1 cellular context compared by ENCODE assay signal in the genomic region with DNA sequence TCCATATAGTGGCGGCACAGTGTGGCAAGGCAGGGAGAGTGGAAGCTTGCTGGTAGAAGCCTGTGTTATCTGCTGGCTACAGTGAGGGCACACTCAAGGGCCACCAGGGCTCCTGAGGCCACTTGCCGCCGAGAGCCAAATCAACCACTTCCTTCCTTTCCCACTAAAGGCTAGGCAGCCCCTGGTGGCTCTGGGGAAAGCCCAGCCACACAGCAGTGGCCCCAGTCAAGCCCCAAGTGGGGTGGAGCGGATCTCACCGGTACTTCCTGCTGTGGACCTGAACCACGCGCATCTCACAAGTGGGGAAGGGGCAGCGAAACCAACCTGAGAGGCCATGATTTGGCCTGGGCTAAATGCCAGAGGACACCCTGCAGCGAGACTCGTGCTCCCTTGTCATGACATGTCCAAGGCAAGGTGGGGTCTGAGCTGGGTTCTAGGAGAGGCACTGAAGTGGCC.
TF ChIP-seq lines count a peak whose summit lies in the region.

No MANE protein-coding gene starts in this region.

TF ChIP-seq in GM12878, 131 proteins besides CTCF, POLR2A, EP300 and RAD21 (continued from another document and continues in another):
- no peak for TF ChIP-seq ZNF592 (IDR thresholded peaks at IDR 0.05)
- no peak for TF ChIP-seq FOXM1 (IDR thresholded peaks at IDR 0.05; ENCODE audit: low read depth, low read length)
- TF ChIP-seq TARDBP (IDR thresholded peaks at IDR 0.05; ENCODE audit: borderline replicate concordance), result no peak
- TF ChIP-seq PML (IDR thresholded peaks at IDR 0.05; ENCODE audit: low read length), result no peak
- TF ChIP-seq PAX5 (IDR thresholded peaks at IDR 0.05; ENCODE audit: borderline replicate concordance, low read depth, low read length), result peak; percentile 49; the same call in 1 of the 2 replicates
- TF ChIP-seq SREBF1 (IDR thresholded peaks at IDR 0.05; ENCODE audit: low read length), result no peak
- no peak for TF ChIP-seq IRF4 (IDR thresholded peaks at IDR 0.05; ENCODE audit: low read depth, low read length)
- TF ChIP-seq FOS (IDR thresholded peaks at IDR 0.05; ENCODE audit: borderline replicate concordance, extremely low read depth, insufficient read length), result no peak
- TF ChIP-seq CBX3 (IDR thresholded peaks at IDR 0.05; ENCODE audit: borderline replicate concordance, low read depth), result no peak
- TF ChIP-seq EGR1 (IDR thresholded peaks at IDR 0.05; ENCODE audit: borderline replicate concordance in 1 of 2, low read depth in 2 of 2, low read length in 2 of 2), result no peak
- peak; percentile 82 for TF ChIP-seq RELA (IDR thresholded peaks at IDR 0.05; ENCODE audit: borderline replicate concordance, partially characterized antibody)
- TF ChIP-seq ZNF217 (IDR thresholded peaks at IDR 0.05), result no peak
- no peak for TF ChIP-seq MEF2A (IDR thresholded peaks at IDR 0.05; ENCODE audit: insufficient read depth, low read depth, low read length)
- TF ChIP-seq SPI1 (IDR thresholded peaks at IDR 0.05; ENCODE audit: borderline replicate concordance, insufficient read depth, low read depth, low read length), result peak; percentile 72
- peak; percentile 75 for TF ChIP-seq EED (IDR thresholded peaks at IDR 0.05; ENCODE audit: low read depth)
- TF ChIP-seq FOXK2 (IDR thresholded peaks at IDR 0.05), result no peak
- peak; percentile 59; the same call in 1 of the 2 replicates for TF ChIP-seq MTA2 (IDR thresholded peaks at IDR 0.05; ENCODE audit: low read depth)
- TF ChIP-seq RAD51 (IDR thresholded peaks at IDR 0.05), result no peak
- no peak for TF ChIP-seq BCLAF1 (IDR thresholded peaks at IDR 0.05)
- TF ChIP-seq, protein P1, sequence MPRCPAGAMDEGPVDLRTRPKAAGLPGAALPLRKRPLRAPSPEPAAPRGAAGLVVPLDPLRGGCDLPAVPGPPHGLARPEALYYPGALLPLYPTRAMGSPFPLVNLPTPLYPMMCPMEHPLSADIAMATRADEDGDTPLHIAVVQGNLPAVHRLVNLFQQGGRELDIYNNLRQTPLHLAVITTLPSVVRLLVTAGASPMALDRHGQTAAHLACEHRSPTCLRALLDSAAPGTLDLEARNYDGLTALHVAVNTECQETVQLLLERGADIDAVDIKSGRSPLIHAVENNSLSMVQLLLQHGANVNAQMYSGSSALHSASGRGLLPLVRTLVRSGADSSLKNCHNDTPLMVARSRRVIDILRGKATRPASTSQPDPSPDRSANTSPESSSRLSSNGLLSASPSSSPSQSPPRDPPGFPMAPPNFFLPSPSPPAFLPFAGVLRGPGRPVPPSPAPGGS (IDR thresholded peaks at IDR 0.05; ENCODE audit: borderline replicate concordance, insufficient read depth, low read depth, low read length, poor library complexity, severe bottlenecking), result peak; percentile 57
- TF ChIP-seq SP1 (IDR thresholded peaks at IDR 0.05; ENCODE audit: low read depth, low read length), result no peak
- TF ChIP-seq, protein P2, sequence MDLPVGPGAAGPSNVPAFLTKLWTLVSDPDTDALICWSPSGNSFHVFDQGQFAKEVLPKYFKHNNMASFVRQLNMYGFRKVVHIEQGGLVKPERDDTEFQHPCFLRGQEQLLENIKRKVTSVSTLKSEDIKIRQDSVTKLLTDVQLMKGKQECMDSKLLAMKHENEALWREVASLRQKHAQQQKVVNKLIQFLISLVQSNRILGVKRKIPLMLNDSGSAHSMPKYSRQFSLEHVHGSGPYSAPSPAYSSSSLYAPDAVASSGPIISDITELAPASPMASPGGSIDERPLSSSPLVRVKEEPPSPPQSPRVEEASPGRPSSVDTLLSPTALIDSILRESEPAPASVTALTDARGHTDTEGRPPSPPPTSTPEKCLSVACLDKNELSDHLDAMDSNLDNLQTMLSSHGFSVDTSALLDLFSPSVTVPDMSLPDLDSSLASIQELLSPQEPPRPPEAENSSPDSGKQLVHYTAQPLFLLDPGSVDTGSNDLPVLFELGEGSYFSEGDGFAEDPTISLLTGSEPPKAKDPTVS (IDR thresholded peaks at IDR 0.05; ENCODE audit: low read depth, low read length), result no peak
- peak; percentile 46 for TF ChIP-seq NR2F1 (conservative IDR thresholded peaks at IDR 0.05)
- no peak for TF ChIP-seq PKNOX1 (IDR thresholded peaks at IDR 0.05)
- peak; percentile 82 for TF ChIP-seq DPF2 (IDR thresholded peaks at IDR 0.05)
- 0 out of 4 replicates have a peak, but pooled peaks of 1 of the 2 experiments have one; percentile 55 for TF ChIP-seq ETV6 (conservative IDR thresholded peaks at IDR 0.05 in 1 of 2, IDR thresholded peaks at IDR 0.05 in 1 of 2; ENCODE audit: borderline replicate concordance in 1 of 2, low read depth in 1 of 2)
- TF ChIP-seq GABPA (IDR thresholded peaks at IDR 0.05; ENCODE audit: low read depth), result no peak
- no peak for TF ChIP-seq ZNF24 (IDR thresholded peaks at IDR 0.05)
- TF ChIP-seq TCF3 (IDR thresholded peaks at IDR 0.05; ENCODE audit: borderline replicate concordance, insufficient read depth, low read depth, low read length), result 0 out of 2 replicates have a peak, but pooled peaks have one; percentile 11
- TF ChIP-seq KLF5 (IDR thresholded peaks at IDR 0.05; ENCODE audit: partially characterized antibody), result no peak
- peak; percentile 53 for TF ChIP-seq SMARCA5 (IDR thresholded peaks at IDR 0.05)
- no peak for TF ChIP-seq ATF2 (IDR thresholded peaks at IDR 0.05; ENCODE audit: low read length)
- no peak for TF ChIP-seq TAF1 (IDR thresholded peaks at IDR 0.05; ENCODE audit: borderline replicate concordance, low read depth, low read length)
- TF ChIP-seq TCF12 (IDR thresholded peaks at IDR 0.05; ENCODE audit: low read depth, low read length), result peak; percentile 39; the same call in 1 of the 2 replicates
- no peak for TF ChIP-seq BRCA1 (IDR thresholded peaks at IDR 0.05; ENCODE audit: low read depth, low read length)
- TF ChIP-seq LARP7 (IDR thresholded peaks at IDR 0.05), result peak; percentile 60
- TF ChIP-seq, protein P3, sequence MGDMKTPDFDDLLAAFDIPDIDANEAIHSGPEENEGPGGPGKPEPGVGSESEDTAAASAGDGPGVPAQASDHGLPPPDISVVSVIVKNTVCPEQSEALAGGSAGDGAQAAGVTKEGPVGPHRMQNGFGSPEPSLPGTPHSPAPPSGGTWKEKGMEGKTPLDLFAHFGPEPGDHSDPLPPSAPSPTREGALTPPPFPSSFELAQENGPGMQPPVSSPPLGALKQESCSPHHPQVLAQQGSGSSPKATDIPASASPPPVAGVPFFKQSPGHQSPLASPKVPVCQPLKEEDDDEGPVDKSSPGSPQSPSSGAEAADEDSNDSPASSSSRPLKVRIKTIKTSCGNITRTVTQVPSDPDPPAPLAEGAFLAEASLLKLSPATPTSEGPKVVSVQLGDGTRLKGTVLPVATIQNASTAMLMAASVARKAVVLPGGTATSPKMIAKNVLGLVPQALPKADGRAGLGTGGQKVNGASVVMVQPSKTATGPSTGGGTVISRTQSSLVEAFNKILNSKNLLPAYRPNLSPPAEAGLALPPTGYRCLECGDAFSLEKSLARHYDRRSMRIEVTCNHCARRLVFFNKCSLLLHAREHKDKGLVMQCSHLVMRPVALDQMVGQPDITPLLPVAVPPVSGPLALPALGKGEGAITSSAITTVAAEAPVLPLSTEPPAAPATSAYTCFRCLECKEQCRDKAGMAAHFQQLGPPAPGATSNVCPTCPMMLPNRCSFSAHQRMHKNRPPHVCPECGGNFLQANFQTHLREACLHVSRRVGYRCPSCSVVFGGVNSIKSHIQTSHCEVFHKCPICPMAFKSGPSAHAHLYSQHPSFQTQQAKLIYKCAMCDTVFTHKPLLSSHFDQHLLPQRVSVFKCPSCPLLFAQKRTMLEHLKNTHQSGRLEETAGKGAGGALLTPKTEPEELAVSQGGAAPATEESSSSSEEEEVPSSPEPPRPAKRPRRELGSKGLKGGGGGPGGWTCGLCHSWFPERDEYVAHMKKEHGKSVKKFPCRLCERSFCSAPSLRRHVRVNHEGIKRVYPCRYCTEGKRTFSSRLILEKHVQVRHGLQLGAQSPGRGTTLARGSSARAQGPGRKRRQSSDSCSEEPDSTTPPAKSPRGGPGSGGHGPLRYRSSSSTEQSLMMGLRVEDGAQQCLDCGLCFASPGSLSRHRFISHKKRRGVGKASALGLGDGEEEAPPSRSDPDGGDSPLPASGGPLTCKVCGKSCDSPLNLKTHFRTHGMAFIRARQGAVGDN (IDR thresholded peaks at IDR 0.05), result peak; percentile 72
- TF ChIP-seq ZBTB4 (CRISPR knock-in tag; IDR thresholded peaks at IDR 0.05), result no peak
- no peak for TF ChIP-seq CHD1 (IDR thresholded peaks at IDR 0.05; ENCODE audit: low read depth, low read length)
- TF ChIP-seq IKZF1 (conservative IDR thresholded peaks at IDR 0.05), result peak; percentile 84
- TF ChIP-seq KDM1A (IDR thresholded peaks at IDR 0.05; ENCODE audit: borderline replicate concordance), result no peak
